23 cellular contexts compared by ENCODE assay signal in genomic region chr10:670990-671389, GRCh38.
"Had no signal": no experiment of that assay in that cellular context is flagged by ENCODE, and none has a peak within 500 bp of the region (broad histone marks: within the 10 kb centered on the region; RNA-seq: fewer than 3 reads in every experiment).

No MANE protein-coding gene starts in this region.

- H3K36me3 ChIP-seq: ascending aorta, Peyer's patch, SJCRH30, WERI-Rb-1 had no signal

- H3K4me1 Mint-ChIP-seq: activated naive CD4-positive, alpha-beta T cell treated with anti-CD3 and anti-CD28 coated beads, Interleukin-2, amount 50 U/mL, for 24 hours had no signal

- H3K4me3 Mint-ChIP-seq: activated CD8-positive, alpha-beta T cell treated with anti-CD3 and anti-CD28 coated beads, Interleukin-2, amount 10 ng/mL, durations not matched to agents 7 days and 5 days; activated naive CD4-positive, alpha-beta T cell treated with anti-CD3 and anti-CD28 coated beads, Interleukin-2, amount 50 U/mL, for 24 hours; brain had no signal

- H3K4me3 ChIP-seq: ascending aorta, Peyer's patch, SJCRH30 had no signal

- H3K27me3 Mint-ChIP-seq: brain had no signal

- H3K36me3 Mint-ChIP-seq: activated naive CD4-positive, alpha-beta T cell treated with anti-CD3 and anti-CD28 coated beads, Interleukin-2, amount 50 U/mL, for 24 hours had no signal

- H3K27ac ChIP-seq: ascending aorta, KMS-11, Peyer's patch, RWPE1, SJCRH30, WERI-Rb-1 had no signal

- H3K27ac Mint-ChIP-seq: activated CD8-positive, alpha-beta T cell treated with anti-CD3 and anti-CD28 coated beads, Interleukin-2, amount 10 ng/mL, durations not matched to agents 7 days and 5 days; activated naive CD4-positive, alpha-beta T cell treated with anti-CD3 and anti-CD28 coated beads, Interleukin-2, amount 50 U/mL, for 24 hours had no signal

- H3K9me3 Mint-ChIP-seq: activated naive CD4-positive, alpha-beta T cell treated with anti-CD3 and anti-CD28 coated beads, Interleukin-2, amount 50 U/mL, for 24 hours had no signal

- H3K4me2 ChIP-seq: KMS-11, SK-N-SH had no signal

- ATAC-seq: activated CD4-positive, CD25-positive, alpha-beta regulatory T cell treated with anti-CD3 and anti-CD28 coated beads, Interleukin-2, amount 50 U/mL, for 24 hours; activated CD8-positive, alpha-beta T cell treated with anti-CD3 and anti-CD28 coated beads, Interleukin-2, amount 10 ng/mL, durations not matched to agents 7 days and 5 days; HepG2 had no signal

- H3K27me3 ChIP-seq: ascending aorta, Peyer's patch, SJCRH30 had no signal

- H3K9ac ChIP-seq: KMS-11, SK-N-SH had no signal

- H3K9me3 ChIP-seq: ascending aorta, Peyer's patch, SJCRH30, SK-N-SH had no signal

- H3K4me1 ChIP-seq: SJCRH30 had no signal

- DNase-seq: activated CD4-positive, alpha-beta T cell treated with anti-CD3 and anti-CD28 coated beads for 48 hours; activated CD4-positive, alpha-beta T cell treated with anti-CD3 and anti-CD28 coated beads, Interleukin-2, amount 50 U/mL, for 4 hours; activated CD8-positive, alpha-beta memory T cell treated with anti-CD3 and anti-CD28 coated beads, Interleukin-2, amount 50 U/mL, for 48 hours; activated CD8-positive, alpha-beta T cell treated with anti-CD3 and anti-CD28 coated beads, Interleukin-2, amount 10 ng/mL, durations not matched to agents 7 days and 5 days; activated T-cell treated with anti-CD3 and anti-CD28 coated beads, Interleukin-2, amount 50 U/mL, for 1 hour; NCI-H1092; NCI-H1417; NCI-H1694 treated with DMSO at 0.1 percent for 48 hours; NCI-H2029 treated with DMSO at 0.1 percent for 48 hours; NCI-H510A treated with DMSO at 0.1 percent for 48 hours; Peyer's patch; Right ventricle myocardium superior; SJCRH30; SK-N-SH; T-helper 1 cell; WERI-Rb-1 had no signal
